In genomic region chr20:1185316-1185741, GRCh38 we compare ENCODE assay signal across 9 cellular contexts. TPM values are rescaled to one million over a fixed set of nuclear protein-coding genes. Genes with fewer than 3 reads are reported as not detected.
DNase-seq lines count a peak whose midpoint lies in the region; ATAC-seq and TF ChIP-seq lines count a peak whose summit lies in the region.
"Had no signal": no experiment of that assay in that cellular context is flagged by ENCODE, and none has a peak within 500 bp of the region (broad histone marks: within the 10 kb centered on the region; RNA-seq: fewer than 3 reads in every experiment).

No MANE protein-coding gene starts in this region.

- no peak overlapping the region for H2BK5ac ChIP-seq in neuronal stem cell (ENCODE audit: low read length)

- peaks cover 3 to 8% of the 10 kb centered on the region in 2 donors for H3K36me3 ChIP-seq in neuronal stem cell (replicated peaks in 1 of 2; ENCODE audit: control insufficient read depth in 2 of 2, insufficient read depth in 2 of 2, low read length in 2 of 2)

- H3K79me1 ChIP-seq in neuronal stem cell (ENCODE audit: low read depth, low read length) = no peaks in the 10 kb centered on the region

- peak overlapping the region; percentile 93 for H3K23ac ChIP-seq in neuronal stem cell (ENCODE audit: low read depth, low read length, poor library complexity)

- H3K27ac Mint-ChIP-seq in endothelial cell (ENCODE audit: unreplicated experiment) = no peak overlapping the region

- peaks cover 18% of the 10 kb centered on the region for H3K27me3 Mint-ChIP-seq in endothelial cell (ENCODE audit: unreplicated experiment)

- WGBS in neuronal stem cell (ENCODE audit: extremely low coverage in 2 of 2, insufficient read length in 2 of 2, insufficient replicate concordance in 1 of 2), 2 donors = no CpG with 5 or more reads among the region's 54 CpGs

- H2BK12ac ChIP-seq in neuronal stem cell (ENCODE audit: low read length) = no peak overlapping the region

- no peak overlapping the region for H2AK5ac ChIP-seq in neuronal stem cell (ENCODE audit: low read depth, low read length)

- H3K9me3 ChIP-seq in neuronal stem cell (replicated peaks in 1 of 2; ENCODE audit: control insufficient read depth in 2 of 2, insufficient read depth in 1 of 2, low read depth in 1 of 2, low read length in 2 of 2) = peaks cover 0 to 3% of the 10 kb centered on the region in 2 donors

- no peak overlapping the region for H4K91ac ChIP-seq in neuronal stem cell (ENCODE audit: low read depth, low read length, poor library complexity)

- no peak overlapping the region for H3K14ac ChIP-seq in neuronal stem cell (ENCODE audit: low read length)

- H3K9me3 Mint-ChIP-seq in endothelial cell (ENCODE audit: unreplicated experiment) = no peaks in the 10 kb centered on the region

- no peak overlapping the region for H2BK120ac ChIP-seq in neuronal stem cell (ENCODE audit: low read depth, low read length)

- H3K18ac ChIP-seq in neuronal stem cell (ENCODE audit: low read length) = peak overlapping the region; percentile 91

- H3K4me1 Mint-ChIP-seq in endothelial cell (ENCODE audit: unreplicated experiment) = peaks cover 34% of the 10 kb centered on the region

- H4K8ac ChIP-seq in neuronal stem cell (ENCODE audit: low read depth, low read length) = no peak overlapping the region

- H3K9ac ChIP-seq in neuronal stem cell (ENCODE audit: low read depth, low read length, poor library complexity) = peak overlapping the region; percentile 85

- DNase-seq in NCI-H748 (lab: John Stamatoyannopoulos, UW; ENCODE audit: unreplicated experiment) = peak; percentile 77
- DNase-seq in endothelial cell (ENCODE audit: low spot score) = peak; percentile 35
- peak; percentile 26 for DNase-seq in neuronal stem cell (ENCODE audit: low spot score)
- no peak for DNase-seq in NCI-H1092 (lab: John Stamatoyannopoulos, UW)
- DNase-seq in EL = no peak
- no peak for DNase-seq in SHP77 treated with DMSO at 0.1 percent for 48 hours (lab: John Stamatoyannopoulos, UW)
- DNase-seq: amniotic stem cell had no signal

- peak overlapping the region; percentile 90 for H2AFZ ChIP-seq in neuronal stem cell (ENCODE audit: low read length)

- peak overlapping the region; percentile 98 for H3K4me2 ChIP-seq in neuronal stem cell (ENCODE audit: insufficient read depth, low read length, poor library complexity, severe bottlenecking)

- no peak overlapping the region for H3K27ac ChIP-seq in neuronal stem cell (replicated peaks; ENCODE audit: low read length)

- no peak for ATAC-seq in GM21360 (IDR thresholded peaks at IDR 0.05; ENCODE audit: unreplicated experiment)

- no peak overlapping the region for H3K4ac ChIP-seq in neuronal stem cell (ENCODE audit: low read length)

- peaks cover 4 to 15% of the 10 kb centered on the region in 2 donors for H3K4me1 ChIP-seq in neuronal stem cell (ENCODE audit: control insufficient read depth in 2 of 2, insufficient read depth in 1 of 2, low read depth in 1 of 2, low read length in 2 of 2)

- peak overlapping the region; percentile 13; the same call in 1 of the 2 replicates for H3K4me3 ChIP-seq in GM08714 (ENCODE audit: low read length)
- H3K4me3 ChIP-seq in neuronal stem cell (ENCODE audit: low read length in 2 of 2) = peak overlapping the region; percentile 54 to 86

- no peak for TF ChIP-seq CTCF in endothelial cell (IDR thresholded peaks at IDR 0.05; ENCODE audit: unreplicated experiment)

- H3K36me3 Mint-ChIP-seq in endothelial cell (ENCODE audit: low read depth, unreplicated experiment) = peaks cover 8% of the 10 kb centered on the region

- H3K4me3 Mint-ChIP-seq in endothelial cell (ENCODE audit: unreplicated experiment) = no peak overlapping the region

- no peak overlapping the region for H2BK15ac ChIP-seq in neuronal stem cell (ENCODE audit: low read length)

- peaks cover 0 to 21% (median 7%) of the 10 kb centered on the region in 3 experiments for H3K27me3 ChIP-seq in neuronal stem cell (ENCODE audit: control insufficient read depth in 3 of 3, insufficient read depth in 3 of 3, low read depth in 1 of 3, low read length in 3 of 3)

RNA-seq across cellular contexts. Expression of gene TMEM74B, which starts 0.5 kb away (rescaled TPM):
- 35.4 TPM for total RNA-seq in endothelial cell (ENCODE audit: unreplicated experiment)
- 4.8 TPM for polyA plus RNA-seq in neuronal stem cell (2013, experiment 1 of 2)
- polyA plus RNA-seq in neuronal stem cell (2013, experiment 2 of 2) = 3.8 TPM

RNA-seq across cellular contexts. Expression of gene C20orf202, which starts 17.9 kb away (rescaled TPM):
- total RNA-seq in endothelial cell (ENCODE audit: unreplicated experiment) = 0.92 TPM
- 0.24 TPM for polyA plus RNA-seq in neuronal stem cell (2013, experiment 1 of 2)
- polyA plus RNA-seq in neuronal stem cell (2013, experiment 2 of 2) = 0.10 TPM

RNA-seq across cellular contexts. Expression of gene RAD21L1, which starts 40.5 kb away (rescaled TPM):
- 1.1 TPM for total RNA-seq in endothelial cell (ENCODE audit: unreplicated experiment)
- polyA plus RNA-seq in neuronal stem cell (2013, experiment 1 of 2) = 0.29 TPM
- polyA plus RNA-seq in neuronal stem cell (2013, experiment 2 of 2) = 0.15 TPM

Comparison
In these comparisons a context has a peak if more than half of its experiments do, and no peak if none do; other contexts are left out.
1. DNase-seq: peak in NCI-H748 (single experiment), endothelial cell (single experiment) and neuronal stem cell (single experiment); none in NCI-H1092 (single experiment), EL (single experiment) and SHP77 treated with DMSO at 0.1 percent for 48 hours (single experiment).